Comparison of ENCODE assay signal across 1 cellular context in the genomic region with DNA sequence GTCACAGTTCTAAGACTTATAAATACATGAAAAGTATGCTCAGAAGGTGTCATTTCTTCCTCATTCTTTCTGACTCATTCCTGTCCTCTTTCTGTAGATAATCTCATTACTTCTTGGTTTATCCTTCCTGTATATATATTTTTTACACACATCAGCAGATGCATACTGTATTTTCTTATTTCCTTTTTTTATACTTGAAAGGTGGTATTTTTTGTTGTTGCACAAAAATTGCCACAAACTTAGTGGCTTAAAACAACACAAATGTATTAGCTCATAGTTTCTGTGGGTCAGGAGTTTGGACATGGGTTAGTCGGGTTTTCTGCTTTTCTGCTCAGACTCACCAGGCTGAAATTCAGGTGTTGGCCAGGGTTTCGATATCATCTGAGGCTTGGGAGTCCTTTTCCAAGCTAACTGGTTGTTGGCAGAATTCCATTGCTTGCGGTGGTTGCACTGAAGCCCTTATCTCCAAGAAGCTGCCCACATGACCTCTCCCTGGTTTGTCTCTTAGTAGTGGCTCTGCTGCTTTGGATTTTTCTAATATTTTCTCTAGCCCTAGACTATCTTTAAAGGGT.
TF ChIP-seq lines count a peak whose summit lies in the region.

No MANE protein-coding gene starts in this region.

TF ChIP-seq in GM12878, 131 proteins besides CTCF, POLR2A, EP300 and RAD21 (continued from another document and continues in another):
- no peak for TF ChIP-seq GABPA (IDR thresholded peaks at IDR 0.05; ENCODE audit: low read depth)
- TF ChIP-seq ATF3 (IDR thresholded peaks at IDR 0.05; ENCODE audit: borderline replicate concordance, extremely low read depth, low read depth, low read length), result no peak
- no peak for TF ChIP-seq NR2F1 (conservative IDR thresholded peaks at IDR 0.05)
- no peak for TF ChIP-seq MAX (IDR thresholded peaks at IDR 0.05; ENCODE audit: low read depth, low read length)
- 0 out of 2 replicates have a peak, but pooled peaks have one; percentile 4 for TF ChIP-seq BCL11A (IDR thresholded peaks at IDR 0.05; ENCODE audit: low read depth, low read length)
- peak; percentile 88 for TF ChIP-seq ZNF24 (IDR thresholded peaks at IDR 0.05)
- TF ChIP-seq, protein P1, sequence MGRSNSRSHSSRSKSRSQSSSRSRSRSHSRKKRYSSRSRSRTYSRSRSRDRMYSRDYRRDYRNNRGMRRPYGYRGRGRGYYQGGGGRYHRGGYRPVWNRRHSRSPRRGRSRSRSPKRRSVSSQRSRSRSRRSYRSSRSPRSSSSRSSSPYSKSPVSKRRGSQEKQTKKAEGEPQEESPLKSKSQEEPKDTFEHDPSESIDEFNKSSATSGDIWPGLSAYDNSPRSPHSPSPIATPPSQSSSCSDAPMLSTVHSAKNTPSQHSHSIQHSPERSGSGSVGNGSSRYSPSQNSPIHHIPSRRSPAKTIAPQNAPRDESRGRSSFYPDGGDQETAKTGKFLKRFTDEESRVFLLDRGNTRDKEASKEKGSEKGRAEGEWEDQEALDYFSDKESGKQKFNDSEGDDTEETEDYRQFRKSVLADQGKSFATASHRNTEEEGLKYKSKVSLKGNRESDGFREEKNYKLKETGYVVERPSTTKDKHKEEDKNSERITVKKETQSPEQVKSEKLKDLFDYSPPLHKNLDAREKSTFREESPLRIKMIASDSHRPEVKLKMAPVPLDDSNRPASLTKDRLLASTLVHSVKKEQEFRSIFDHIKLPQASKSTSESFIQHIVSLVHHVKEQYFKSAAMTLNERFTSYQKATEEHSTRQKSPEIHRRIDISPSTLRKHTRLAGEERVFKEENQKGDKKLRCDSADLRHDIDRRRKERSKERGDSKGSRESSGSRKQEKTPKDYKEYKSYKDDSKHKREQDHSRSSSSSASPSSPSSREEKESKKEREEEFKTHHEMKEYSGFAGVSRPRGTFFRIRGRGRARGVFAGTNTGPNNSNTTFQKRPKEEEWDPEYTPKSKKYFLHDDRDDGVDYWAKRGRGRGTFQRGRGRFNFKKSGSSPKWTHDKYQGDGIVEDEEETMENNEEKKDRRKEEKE (IDR thresholded peaks at IDR 0.05), result no peak
- TF ChIP-seq CEBPZ (IDR thresholded peaks at IDR 0.05; ENCODE audit: low read depth, low read length), result no peak
- peak; percentile 55; the same call in 1 of the 2 replicates for TF ChIP-seq RELB (IDR thresholded peaks at IDR 0.05; ENCODE audit: low read depth)
- TF ChIP-seq SMARCA5 (IDR thresholded peaks at IDR 0.05), result no peak
- no peak for TF ChIP-seq IRF3 (IDR thresholded peaks at IDR 0.05)
- 0 out of 2 replicates have a peak, but pooled peaks have one; percentile 17 for TF ChIP-seq CREB1 (IDR thresholded peaks at IDR 0.05; ENCODE audit: low read depth)
- no peak for TF ChIP-seq ASH2L (IDR thresholded peaks at IDR 0.05; ENCODE audit: borderline replicate concordance, low read depth)
- peak; percentile 50 for TF ChIP-seq NFIC (IDR thresholded peaks at IDR 0.05; ENCODE audit: low read depth, low read length)
- TF ChIP-seq ZNF217 (IDR thresholded peaks at IDR 0.05), result 0 out of 2 replicates have a peak, but pooled peaks have one; percentile 40
- no peak for TF ChIP-seq HDAC6 (IDR thresholded peaks at IDR 0.05; ENCODE audit: unreplicated experiment)
- no peak for TF ChIP-seq PBX3 (IDR thresholded peaks at IDR 0.05; ENCODE audit: insufficient replicate concordance, low read depth, low read length)
- TF ChIP-seq, protein P2, sequence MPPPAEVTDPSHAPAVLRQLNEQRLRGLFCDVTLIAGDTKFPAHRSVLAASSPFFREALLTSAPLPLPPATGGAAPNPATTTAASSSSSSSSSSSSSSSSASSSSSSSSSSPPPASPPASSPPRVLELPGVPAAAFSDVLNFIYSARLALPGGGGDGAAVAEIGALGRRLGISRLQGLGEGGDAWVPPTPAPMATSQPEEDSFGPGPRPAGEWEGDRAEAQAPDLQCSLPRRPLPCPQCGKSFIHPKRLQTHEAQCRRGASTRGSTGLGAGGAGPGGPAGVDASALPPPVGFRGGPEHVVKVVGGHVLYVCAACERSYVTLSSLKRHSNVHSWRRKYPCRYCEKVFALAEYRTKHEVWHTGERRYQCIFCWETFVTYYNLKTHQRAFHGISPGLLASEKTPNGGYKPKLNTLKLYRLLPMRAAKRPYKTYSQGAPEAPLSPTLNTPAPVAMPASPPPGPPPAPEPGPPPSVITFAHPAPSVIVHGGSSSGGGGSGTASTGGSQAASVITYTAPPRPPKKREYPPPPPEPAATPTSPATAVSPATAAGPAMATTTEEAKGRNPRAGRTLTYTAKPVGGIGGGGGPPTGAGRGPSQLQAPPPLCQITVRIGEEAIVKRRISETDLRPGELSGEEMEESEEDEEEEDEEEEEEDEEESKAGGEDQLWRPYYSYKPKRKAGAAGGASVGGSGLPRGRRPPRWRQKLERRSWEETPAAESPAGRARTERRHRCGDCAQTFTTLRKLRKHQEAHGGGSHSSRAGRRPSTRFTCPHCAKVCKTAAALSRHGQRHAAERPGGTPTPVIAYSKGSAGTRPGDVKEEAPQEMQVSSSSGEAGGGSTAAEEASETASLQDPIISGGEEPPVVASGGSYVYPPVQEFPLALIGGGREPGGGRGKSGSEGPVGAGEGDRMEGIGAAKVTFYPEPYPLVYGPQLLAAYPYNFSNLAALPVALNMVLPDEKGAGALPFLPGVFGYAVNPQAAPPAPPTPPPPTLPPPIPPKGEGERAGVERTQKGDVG (CRISPR knock-in tag; IDR thresholded peaks at IDR 0.05), result no peak
- peak; percentile 71; the same call in 1 of the 2 replicates for TF ChIP-seq MTA2 (IDR thresholded peaks at IDR 0.05; ENCODE audit: low read depth)
- TF ChIP-seq YY1 (IDR thresholded peaks at IDR 0.05; ENCODE audit: low read depth, low read length), result no peak
- TF ChIP-seq, protein P3, sequence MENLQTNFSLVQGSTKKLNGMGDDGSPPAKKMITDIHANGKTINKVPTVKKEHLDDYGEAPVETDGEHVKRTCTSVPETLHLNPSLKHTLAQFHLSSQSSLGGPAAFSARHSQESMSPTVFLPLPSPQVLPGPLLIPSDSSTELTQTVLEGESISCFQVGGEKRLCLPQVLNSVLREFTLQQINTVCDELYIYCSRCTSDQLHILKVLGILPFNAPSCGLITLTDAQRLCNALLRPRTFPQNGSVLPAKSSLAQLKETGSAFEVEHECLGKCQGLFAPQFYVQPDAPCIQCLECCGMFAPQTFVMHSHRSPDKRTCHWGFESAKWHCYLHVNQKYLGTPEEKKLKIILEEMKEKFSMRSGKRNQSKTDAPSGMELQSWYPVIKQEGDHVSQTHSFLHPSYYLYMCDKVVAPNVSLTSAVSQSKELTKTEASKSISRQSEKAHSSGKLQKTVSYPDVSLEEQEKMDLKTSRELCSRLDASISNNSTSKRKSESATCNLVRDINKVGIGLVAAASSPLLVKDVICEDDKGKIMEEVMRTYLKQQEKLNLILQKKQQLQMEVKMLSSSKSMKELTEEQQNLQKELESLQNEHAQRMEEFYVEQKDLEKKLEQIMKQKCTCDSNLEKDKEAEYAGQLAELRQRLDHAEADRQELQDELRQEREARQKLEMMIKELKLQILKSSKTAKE (IDR thresholded peaks at IDR 0.05; ENCODE audit: low read depth, poor library complexity, severe bottlenecking), result peak; percentile 46
- TF ChIP-seq ETV6 (conservative IDR thresholded peaks at IDR 0.05 in 1 of 2, IDR thresholded peaks at IDR 0.05 in 1 of 2; ENCODE audit: borderline replicate concordance in 1 of 2, low read depth in 1 of 2), result no peak
- no peak for TF ChIP-seq TAF1 (IDR thresholded peaks at IDR 0.05; ENCODE audit: borderline replicate concordance, low read depth, low read length)
- TF ChIP-seq IKZF2 (IDR thresholded peaks at IDR 0.05), result peak; percentile 73 to 80
- TF ChIP-seq CBFB (IDR thresholded peaks at IDR 0.05; ENCODE audit: low read depth), result no peak
- peak; percentile 72 for TF ChIP-seq IKZF1 (conservative IDR thresholded peaks at IDR 0.05)
- TF ChIP-seq MLLT1 (IDR thresholded peaks at IDR 0.05), result 0 out of 2 replicates have a peak, but pooled peaks have one; percentile 26
- peak in 1 of 2 experiments; percentile 6; a peak in 1 of 4 replicates for TF ChIP-seq BHLHE40 (IDR thresholded peaks at IDR 0.05; ENCODE audit: borderline replicate concordance in 1 of 2, low read depth in 2 of 2, low read length in 1 of 2)
- TF ChIP-seq DPF2 (IDR thresholded peaks at IDR 0.05), result peak; percentile 62; the same call in 1 of the 2 replicates
- TF ChIP-seq NFXL1 (IDR thresholded peaks at IDR 0.05; ENCODE audit: borderline replicate concordance), result no peak
